10 cellular contexts compared by ENCODE assay signal in genomic region chr11:60169264-60169915, GRCh38. TPM values are rescaled to one million over a fixed set of nuclear protein-coding genes. Genes with fewer than 3 reads are reported as not detected.
A peak's percentile ranks its signal among the peaks of the same experiment; 100 is the strongest.
DNase-seq lines count a peak whose midpoint lies in the region; ATAC-seq and TF ChIP-seq lines count a peak whose summit lies in the region.
"Had no signal": no experiment of that assay in that cellular context is flagged by ENCODE, and none has a peak within 500 bp of the region (broad histone marks: within the 10 kb centered on the region; RNA-seq: fewer than 3 reads in every experiment).

No MANE protein-coding gene starts in this region.

- H3K79me1 ChIP-seq in neuronal stem cell (ENCODE audit: low read depth, low read length): no peaks in the 10 kb centered on the region

- no peaks in the 10 kb centered on the region for H3K4me1 ChIP-seq in neuronal stem cell (ENCODE audit: control insufficient read depth in 2 of 2, insufficient read depth in 1 of 2, low read depth in 1 of 2, low read length in 2 of 2)

- H2BK15ac ChIP-seq in neuronal stem cell (ENCODE audit: low read length): no peak overlapping the region

- no peak overlapping the region for H2BK120ac ChIP-seq in neuronal stem cell (ENCODE audit: low read depth, low read length)

- H2BK12ac ChIP-seq in neuronal stem cell (ENCODE audit: low read length): no peak overlapping the region

- H3K27me3 ChIP-seq in dorsolateral prefrontal cortex (peaks cover 0 to 4% (median 0%) of the 10 kb centered on the region in 45 donors), neuronal stem cell (ENCODE audit: control insufficient read depth in 3 of 3, insufficient read depth in 3 of 3, low read depth in 1 of 3, low read length in 3 of 3) (no peaks in the 10 kb centered on the region)

- no peak overlapping the region for H2AK5ac ChIP-seq in neuronal stem cell (ENCODE audit: low read depth, low read length)

- ATAC-seq in HG03565 (IDR thresholded peaks at IDR 0.05; ENCODE audit: unreplicated experiment): no peak

- TF ChIP-seq CTCF in dorsolateral prefrontal cortex (IDR thresholded peaks at IDR 0.05 in 54 of 56, conservative IDR thresholded peaks at IDR 0.05 in 2 of 56; ENCODE audit: low read depth in 1 of 56, partially characterized antibody in 56 of 56): peak in 52 of 56 donors; percentile 19 to 54 (median 37)

- no peak overlapping the region for H4K91ac ChIP-seq in neuronal stem cell (ENCODE audit: low read depth, low read length, poor library complexity)

- no peak overlapping the region for H4K8ac ChIP-seq in neuronal stem cell (ENCODE audit: low read depth, low read length)

- H3K27ac ChIP-seq in dorsolateral prefrontal cortex (no peak overlapping the region), neuronal stem cell (replicated peaks; ENCODE audit: low read length) (no peak overlapping the region)

- H2BK5ac ChIP-seq in neuronal stem cell (ENCODE audit: low read length): no peak overlapping the region

- no peak overlapping the region for H3K9ac ChIP-seq in neuronal stem cell (ENCODE audit: low read depth, low read length, poor library complexity)

- H3K23ac ChIP-seq in neuronal stem cell (ENCODE audit: low read depth, low read length, poor library complexity): no peak overlapping the region

- peak; percentile 40 for DNase-seq in ELR (ENCODE audit: low read depth)
- peak; percentile 76 for DNase-seq in MV-4-11 (lab: John Stamatoyannopoulos, UW)
- no peak for DNase-seq in dorsolateral prefrontal cortex
- DNase-seq in neuronal stem cell (ENCODE audit: low spot score): peak; percentile 27
- DNase-seq in T1000 (lab: John Stamatoyannopoulos, UW): no peak
- no peak for DNase-seq in anterior cingulate cortex (lab: John Stamatoyannopoulos, UW)
- DNase-seq in activated CD4-positive, alpha-beta T cell treated with anti-CD3 and anti-CD28 coated beads, Interleukin-2, amount 50 U/mL, for 48 hours: no peak
- DNase-seq: activated naive CD8-positive, alpha-beta T cell treated with anti-CD3 and anti-CD28 coated beads, Interleukin-2, amount 10 ng/mL, durations not matched to agents 7 days and 5 days; stimulated activated CD4-positive, alpha-beta T cell treated with anti-CD3 and anti-CD28 coated beads, Interleukin-1b, Interleukin-23, amount 100 ng/mL, for 48 hours had no signal

- H3K4me3 ChIP-seq in dorsolateral prefrontal cortex: no peak overlapping the region
- H3K4me3 ChIP-seq in neuronal stem cell (ENCODE audit: low read length in 2 of 2): peak overlapping the region in 1 of 2 donors; percentile 5

- no peak overlapping the region for H3K4ac ChIP-seq in neuronal stem cell (ENCODE audit: low read length)

- H3K9me3 ChIP-seq in neuronal stem cell (replicated peaks in 1 of 2; ENCODE audit: control insufficient read depth in 2 of 2, insufficient read depth in 1 of 2, low read depth in 1 of 2, low read length in 2 of 2): peaks cover 7 to 17% of the 10 kb centered on the region in 2 donors

- intact Hi-C loops in dorsolateral prefrontal cortex (cut with DNase I): no loop called here

- no peak overlapping the region for H3K4me2 ChIP-seq in neuronal stem cell (ENCODE audit: insufficient read depth, low read length, poor library complexity, severe bottlenecking)

- H2AFZ ChIP-seq in neuronal stem cell (ENCODE audit: low read length): no peak overlapping the region

- no CpG with 5 or more reads among the region's 6 CpGs for whole genome bisulfite sequencing in neuronal stem cell (ENCODE audit: extremely low coverage in 2 of 2, insufficient read length in 2 of 2, insufficient replicate concordance in 1 of 2), 2 donors

- H3K18ac ChIP-seq in neuronal stem cell (ENCODE audit: low read length): no peak overlapping the region

- no peak overlapping the region for H3K14ac ChIP-seq in neuronal stem cell (ENCODE audit: low read length)

- H3K36me3 ChIP-seq in neuronal stem cell (replicated peaks in 1 of 2; ENCODE audit: control insufficient read depth in 2 of 2, insufficient read depth in 2 of 2, low read length in 2 of 2): no peaks in the 10 kb centered on the region

RNA-seq across cellular contexts. Expression of gene MS4A6A, which starts 13.5 kb away (rescaled TPM):
- total RNA-seq in dorsolateral prefrontal cortex: 100 to 1,000 TPM in 4 of 120 experiments, 10 to 100 TPM in 97, 1 to 10 TPM in 19; 2.3 to 110 (median 19.6) TPM
- 0.04 TPM for polyA plus RNA-seq in neuronal stem cell (2013, experiment 1 of 2)
- not detected for polyA plus RNA-seq in neuronal stem cell (2013, experiment 2 of 2)

Comparison
In these comparisons a context has a peak if more than half of its experiments do, and no peak if none do; other contexts are left out.
1. DNase-seq: peak in ELR (single experiment), MV-4-11 (single experiment) and neuronal stem cell (single experiment); none in dorsolateral prefrontal cortex (0 of 10), T1000 (single experiment), anterior cingulate cortex (0 of 58) and activated CD4-positive, alpha-beta T cell treated with anti-CD3 and anti-CD28 coated beads, Interleukin-2, amount 50 U/mL, for 48 hours (0 of 2).